ENCODE assay signal across 8 cellular contexts in the genomic region with DNA sequence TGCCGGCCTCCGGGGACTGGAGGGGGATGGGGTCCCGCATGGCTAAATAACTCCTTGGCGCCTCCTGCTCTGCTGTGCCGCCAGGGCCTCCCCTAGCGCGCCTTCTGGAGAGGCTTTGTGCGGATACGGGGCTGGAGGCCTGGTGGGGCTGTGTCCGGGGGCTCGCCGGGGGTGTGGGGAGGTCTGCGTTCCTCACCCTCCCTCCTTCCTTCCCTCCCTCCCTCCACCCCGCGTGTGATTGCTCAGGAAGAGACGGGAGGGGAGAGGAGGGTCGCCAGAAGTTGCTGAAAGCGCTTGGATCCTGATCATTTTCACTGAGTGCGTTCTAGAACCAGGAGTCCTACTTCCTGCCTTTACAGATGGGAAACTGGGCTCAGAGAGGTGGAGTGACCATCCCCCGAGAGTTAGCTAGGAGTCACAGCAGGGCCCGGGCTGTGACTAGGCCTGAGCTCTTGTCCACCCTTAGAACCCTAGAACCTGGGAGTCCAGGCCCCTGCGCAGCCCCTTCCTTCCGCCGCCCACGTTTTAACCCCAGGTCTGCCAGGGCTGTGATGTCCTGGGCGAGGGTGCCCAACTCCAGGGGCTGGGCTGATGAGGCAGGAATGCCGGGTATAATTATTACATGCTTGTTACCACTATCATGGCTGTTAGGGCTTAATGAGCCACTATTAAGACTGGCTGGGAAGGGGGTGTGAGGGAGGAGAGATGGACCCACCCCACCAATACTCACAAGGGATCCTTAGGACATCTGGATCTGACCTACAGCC. TPM values are rescaled to one million over a fixed set of nuclear protein-coding genes. Genes with fewer than 3 reads are reported as not detected.
DNase-seq lines count a peak whose midpoint lies in the region; ATAC-seq and TF ChIP-seq lines count a peak whose summit lies in the region.

No MANE protein-coding gene starts in this region.

- CTCF ChIA-PET in CD8-positive, alpha-beta memory T cell (lab: Charles Lee) = interaction anchor here (1.0 to 15.5 kb wide), 9 partner anchors 9 to 131 kb away, joined by 3 to 436 read pairs (median 64); a partner anchor contains a TSS
- CTCF ChIA-PET in RWPE1 (lab: Yijun Ruan, JAX) = interaction anchor here (0.5 to 0.6 kb wide), 3 partner anchors 22 to 106 kb away, joined by 3 to 4 read pairs (median 4); no protein-coding TSS in a partner anchor

- peak overlapping the region; percentile 66 for H3K4me3 ChIP-seq in CD8-positive, alpha-beta memory T cell (ENCODE audit: low read length)
- peak overlapping the region; percentile 62 for H3K4me3 ChIP-seq in ectodermal cell (ENCODE audit: insufficient read depth, low read depth, low read length)
- peak overlapping the region; percentile 33 for H3K4me3 ChIP-seq in mucosa of stomach (ENCODE audit: low read length)
- peak overlapping the region; percentile 62 to 67 for H3K4me3 ChIP-seq in vagina

- DNase-seq in CD8-positive, alpha-beta memory T cell = peak in 1 of 5 donors; percentile 46
- no peak for DNase-seq in RWPE1 (ENCODE audit: low spot score)
- DNase-seq in vagina (ENCODE audit: extremely low spot score in 2 of 2) = peak in 1 of 2 donors; percentile 98
- DNase-seq in OCI-M2 (lab: John Stamatoyannopoulos, UW; ENCODE audit: unreplicated experiment) = no peak

- H3K27ac ChIP-seq in CD8-positive, alpha-beta memory T cell (ENCODE audit: low read depth, low read length) = peak overlapping the region; percentile 97
- peak overlapping the region; percentile 99 for H3K27ac ChIP-seq in RWPE1
- peak overlapping the region; percentile 100 for H3K27ac ChIP-seq in ectodermal cell (ENCODE audit: insufficient read depth, low read depth, low read length, poor library complexity, severe bottlenecking)
- peak overlapping the region; percentile 100 for H3K27ac ChIP-seq in vagina

- peaks cover 7 to 31% (median 7%) of the 10 kb centered on the region in 3 donors for H3K36me3 Mint-ChIP-seq in CD8-positive, alpha-beta memory T cell

- ATAC-seq in GM21786 (IDR thresholded peaks at IDR 0.05; ENCODE audit: unreplicated experiment) (peak; percentile 31), GM21367 (IDR thresholded peaks at IDR 0.05; ENCODE audit: unreplicated experiment) (no peak)

- POLR2A ChIA-PET in CD8-positive, alpha-beta memory T cell (lab: Charles Lee) = interaction anchor here (0.5 to 6.5 kb wide), 28 partner anchors 9 to 423 kb away, joined by 3 to 283 read pairs (median 6); a partner anchor contains a TSS
- POLR2A ChIA-PET in RWPE1 (lab: Yijun Ruan, JAX; ENCODE audit: low non-redundant PET) = interaction anchor here (0.5 to 5.0 kb wide), 6 partner anchors 10 to 82 kb away, joined by 3 to 40 read pairs (median 6); a partner anchor contains a TSS

- H3K27me3 Mint-ChIP-seq in CD8-positive, alpha-beta memory T cell = peaks cover 0 to 37% of the 10 kb centered on the region in 2 donors

- H3K27me3 ChIP-seq in CD8-positive, alpha-beta memory T cell (ENCODE audit: insufficient read depth, low read length, poor library complexity, severe bottlenecking) = no peaks in the 10 kb centered on the region
- H3K27me3 ChIP-seq in ectodermal cell (ENCODE audit: control insufficient read depth, insufficient read depth, low read length, poor library complexity, severe bottlenecking) (no peaks in the 10 kb centered on the region), mucosa of stomach (ENCODE audit: control insufficient read depth, insufficient read depth, low read length) (no peaks in the 10 kb centered on the region), vagina (no peaks in the 10 kb centered on the region)

- peaks cover 41% of the 10 kb centered on the region for H3K4me1 ChIP-seq in CD8-positive, alpha-beta memory T cell (ENCODE audit: insufficient read depth, low read length)
- H3K4me1 ChIP-seq in ectodermal cell (ENCODE audit: control insufficient read depth, insufficient read depth, low read length) (peaks cover 23% of the 10 kb centered on the region), mucosa of stomach (ENCODE audit: control insufficient read depth, insufficient read depth, low read length) (peaks cover 31% of the 10 kb centered on the region), vagina (peaks cover 41% of the 10 kb centered on the region)

- H3K27ac Mint-ChIP-seq in CD8-positive, alpha-beta memory T cell = peak overlapping the region; percentile 95 to 99 (median 97)

- no peaks in the 10 kb centered on the region for H3K9me3 ChIP-seq in CD8-positive, alpha-beta memory T cell (ENCODE audit: low read length)
- H3K9me3 ChIP-seq in ectodermal cell (ENCODE audit: control insufficient read depth, low read length) = no peaks in the 10 kb centered on the region
- no peaks in the 10 kb centered on the region for H3K9me3 ChIP-seq in mucosa of stomach (ENCODE audit: control insufficient read depth, low read length)
- no peaks in the 10 kb centered on the region for H3K9me3 ChIP-seq in vagina

- H3K36me3 ChIP-seq in CD8-positive, alpha-beta memory T cell (ENCODE audit: insufficient read depth, low read length) = peaks cover 14% of the 10 kb centered on the region
- H3K36me3 ChIP-seq in ectodermal cell (ENCODE audit: control insufficient read depth, insufficient read depth, low read length) (no peaks in the 10 kb centered on the region), mucosa of stomach (ENCODE audit: control insufficient read depth, insufficient read depth, low read length) (peaks cover 7% of the 10 kb centered on the region), vagina (no peaks in the 10 kb centered on the region)

- WGBS in ectodermal cell, 2 experiments = 6 to 7% methylated on average over 22 to 27 of the region's 27 CpGs

- H3K4me1 Mint-ChIP-seq in CD8-positive, alpha-beta memory T cell = peaks cover 45 to 61% (median 56%) of the 10 kb centered on the region in 3 donors

- peak in 1 of 2 donors; percentile 60 for TF ChIP-seq POLR2A in vagina (IDR thresholded peaks at IDR 0.05)

- H3K9me3 Mint-ChIP-seq in CD8-positive, alpha-beta memory T cell = peaks cover 0 to 11% (median 7%) of the 10 kb centered on the region in 5 donors

- no peak for TF ChIP-seq CTCF in RWPE1 (conservative IDR thresholded peaks at IDR 0.05; ENCODE audit: low read depth)
- TF ChIP-seq CTCF in vagina (IDR thresholded peaks at IDR 0.05) = peak in 1 of 3 experiments; percentile 13

- H3K4me3 Mint-ChIP-seq in CD8-positive, alpha-beta memory T cell = peak overlapping the region; percentile 79 to 98 (median 88)

- peak overlapping the region; percentile 85 for H3K9ac ChIP-seq in mucosa of stomach (ENCODE audit: low read length)

- intact Hi-C loops in vagina (cut with DNase I) = no loop called here

RNA-seq across cellular contexts. Expression of a gene that starts 0.8 kb away (rescaled TPM):
- 100 to 1,000 TPM; 300 to 327 TPM for total RNA-seq in CD8-positive, alpha-beta memory T cell
- polyA plus RNA-seq in CD8-positive, alpha-beta memory T cell = 174 TPM
- polyA plus RNA-seq in ectodermal cell (2013, experiment 1 of 4) = 85.6 TPM
- polyA plus RNA-seq in ectodermal cell (2013, experiment 2 of 4) = 88.4 TPM
- polyA plus RNA-seq in ectodermal cell (2013, experiment 3 of 4) = 108 TPM
- 123 TPM for polyA plus RNA-seq in ectodermal cell (2013, experiment 4 of 4)
- 531 TPM for total RNA-seq in vagina

RNA-seq across cellular contexts. Expression of a gene that starts 8.0 kb away (rescaled TPM):
- 1 to 10 TPM; 1.3 TPM for total RNA-seq in CD8-positive, alpha-beta memory T cell
- polyA plus RNA-seq in CD8-positive, alpha-beta memory T cell = 0.31 TPM
- polyA plus RNA-seq in ectodermal cell (2013, experiment 1 of 4) = 2.6 TPM
- polyA plus RNA-seq in ectodermal cell (2013, experiment 2 of 4) = 3.3 TPM
- polyA plus RNA-seq in ectodermal cell (2013, experiment 3 of 4) = 1.8 TPM
- 2.1 TPM for polyA plus RNA-seq in ectodermal cell (2013, experiment 4 of 4)
- 4.4 TPM for total RNA-seq in vagina

RNA-seq across cellular contexts. Expression of a gene that starts 40.7 kb away (rescaled TPM):
- 100 to 1,000 TPM; 351 to 373 TPM for total RNA-seq in CD8-positive, alpha-beta memory T cell
- polyA plus RNA-seq in CD8-positive, alpha-beta memory T cell = 154 TPM
- polyA plus RNA-seq in ectodermal cell (2013, experiment 1 of 4) = 376 TPM
- 333 TPM for polyA plus RNA-seq in ectodermal cell (2013, experiment 2 of 4)
- 281 TPM for polyA plus RNA-seq in ectodermal cell (2013, experiment 3 of 4)
- 315 TPM for polyA plus RNA-seq in ectodermal cell (2013, experiment 4 of 4)
- total RNA-seq in vagina = 54.3 TPM

RNA-seq across cellular contexts. Expression of a gene that starts 56.0 kb away (rescaled TPM):
- total RNA-seq in CD8-positive, alpha-beta memory T cell = not detected
- not detected for polyA plus RNA-seq in CD8-positive, alpha-beta memory T cell
- 1.6 TPM for polyA plus RNA-seq in ectodermal cell (2013, experiment 1 of 4)
- 0.34 TPM for polyA plus RNA-seq in ectodermal cell (2013, experiment 2 of 4)
- polyA plus RNA-seq in ectodermal cell (2013, experiment 3 of 4) = 0.85 TPM
- polyA plus RNA-seq in ectodermal cell (2013, experiment 4 of 4) = 1.0 TPM
- 0.98 TPM for total RNA-seq in vagina

RNA-seq across cellular contexts. Expression of a gene that starts 58.2 kb away (rescaled TPM):
- 10 to 100 TPM; 27.3 to 27.7 TPM for total RNA-seq in CD8-positive, alpha-beta memory T cell
- polyA plus RNA-seq in CD8-positive, alpha-beta memory T cell = 12.2 TPM
- polyA plus RNA-seq in ectodermal cell (2013, experiment 1 of 4) = 4.6 TPM
- 7.8 TPM for polyA plus RNA-seq in ectodermal cell (2013, experiment 2 of 4)
- polyA plus RNA-seq in ectodermal cell (2013, experiment 3 of 4) = 4.3 TPM
- 3.7 TPM for polyA plus RNA-seq in ectodermal cell (2013, experiment 4 of 4)
- total RNA-seq in vagina = 27.5 TPM
